In genomic region chr9:110254500-110254899, GRCh38 we compare ENCODE assay signal across 9 cellular contexts. TPM values are rescaled to one million over a fixed set of nuclear protein-coding genes. Genes with fewer than 3 reads are reported as not detected.
A peak's percentile ranks its signal among the peaks of the same experiment; 100 is the strongest.
DNase-seq lines count a peak whose midpoint lies in the region; ATAC-seq and TF ChIP-seq lines count a peak whose summit lies in the region.
"Had no signal": no experiment of that assay in that cellular context is flagged by ENCODE, and none has a peak within 500 bp of the region (broad histone marks: within the 10 kb centered on the region; RNA-seq: fewer than 3 reads in every experiment).

No MANE protein-coding gene starts in this region.

- intact Hi-C loops in heart left ventricle (cut with DNase I) (no loop called here), Right ventricle myocardium superior (cut with DNase I) (no loop called here), uterus (cut with DNase I; ENCODE audit: low total_unique reads) (no loop called here)

- TF ChIP-seq POLR2A in heart left ventricle (IDR thresholded peaks at IDR 0.05) (no peak), uterus (IDR thresholded peaks at IDR 0.05) (no peak)

- H3K9me3 ChIP-seq in heart left ventricle = no peaks in the 10 kb centered on the region
- no peaks in the 10 kb centered on the region for H3K9me3 ChIP-seq in uterus

- H3K4me3 Mint-ChIP-seq in brain (peak overlapping the region; percentile 90 to 99 (median 93)), memory B cell (peak overlapping the region; percentile 99)

- peaks cover 62% of the 10 kb centered on the region for H3K4me1 Mint-ChIP-seq in brain
- peaks cover 22% of the 10 kb centered on the region for H3K4me1 Mint-ChIP-seq in memory B cell

- DNase-seq in heart left ventricle (no peak), Right ventricle myocardium superior (no peak), memory B cell (ENCODE audit: low spot score in 2 of 2) (no peak), uterus (no peak), NCI-H187 treated with DMSO at 0.1 percent for 48 hours (lab: John Stamatoyannopoulos, UW) (no peak), KBM-7 (no peak)
- DNase-seq: EL had no signal

- H3K27ac Mint-ChIP-seq in brain (peak overlapping the region; percentile 88 to 99 (median 96)), memory B cell (peak overlapping the region; percentile 95)

- peaks cover 8% of the 10 kb centered on the region for H3K27me3 Mint-ChIP-seq in brain
- no peaks in the 10 kb centered on the region for H3K27me3 Mint-ChIP-seq in memory B cell

- H3K4me3 ChIP-seq in heart left ventricle = peak overlapping the region in 7 of 12 donors; percentile 75 to 96 (median 90)
- peak overlapping the region in 1 of 2 donors; percentile 85 for H3K4me3 ChIP-seq in uterus

- H3K9me3 Mint-ChIP-seq in brain (peaks cover 0 to 3% (median 0%) of the 10 kb centered on the region in 5 experiments), memory B cell (no peaks in the 10 kb centered on the region)

- no peaks in the 10 kb centered on the region for H3K27me3 ChIP-seq in heart left ventricle
- no peaks in the 10 kb centered on the region for H3K27me3 ChIP-seq in uterus

- H3K36me3 Mint-ChIP-seq in brain (peaks cover 35% of the 10 kb centered on the region), memory B cell (peaks cover 3% of the 10 kb centered on the region)

- WGBS in heart left ventricle, 4 donors = 83 to 94% (median 90%) methylated on average over 2 of the region's 2 CpGs

- no peak for TF ChIP-seq CTCF in heart left ventricle (IDR thresholded peaks at IDR 0.05)
- no peak for TF ChIP-seq CTCF in brain (conservative IDR thresholded peaks at IDR 0.05)
- TF ChIP-seq CTCF in uterus (IDR thresholded peaks at IDR 0.05) = no peak

- ATAC-seq in heart left ventricle (no peak), Right ventricle myocardium superior (ENCODE audit: poor library complexity) (no peak), memory B cell (ENCODE audit: low read depth) (no peak), HG02885 (IDR thresholded peaks at IDR 0.05; ENCODE audit: poor library complexity, unreplicated experiment) (no peak)

- in situ Hi-C loops in KBM-7 (cut with MboI; ENCODE audit: low pct_unique_long_range_greater_than_20kb, low sequenced_read_pairs) = no loop called here

- H3K4me1 ChIP-seq in heart left ventricle (peaks cover 0 to 60% (median 10%) of the 10 kb centered on the region in 12 donors), uterus (peaks cover 0 to 3% of the 10 kb centered on the region in 2 donors)

- H3K27ac ChIP-seq in heart left ventricle = peak overlapping the region in 4 of 12 donors; percentile 50 to 95 (median 90)
- H3K27ac ChIP-seq in uterus = peak overlapping the region; percentile 90 to 93

- H3K36me3 ChIP-seq in heart left ventricle = peaks cover 0 to 17% (median 12%) of the 10 kb centered on the region in 9 donors
- H3K36me3 ChIP-seq in uterus = no peaks in the 10 kb centered on the region

RNA-seq across cellular contexts. Expression of gene TXN, which starts 1.8 kb away (rescaled TPM):
- total RNA-seq in heart left ventricle (100 to 1,000 TPM in 1 of 9 donors, 10 to 100 TPM in 8; 48.6 to 144 (median 66.6) TPM), Right ventricle myocardium superior (58.7 TPM), uterus (100 to 1,000 TPM in 3 of 4 donors, 10 to 100 TPM in 1; 97.6 to 295 (median 124) TPM)
- polyA plus RNA-seq in heart left ventricle (100 to 1,000 TPM in 1 of 2 donors, 10 to 100 TPM in 1; 91.8 to 173 TPM), brain (ENCODE audit: insufficient read depth, low read depth, low replicate concordance) (235 TPM)

RNA-seq across cellular contexts. Expression of gene C9orf152, which starts 46.5 kb away (rescaled TPM):
- total RNA-seq in heart left ventricle (not detected), Right ventricle myocardium superior (not detected), uterus (1 to 10 TPM in 1 of 4 donors, not detected in 3; 1.6 TPM)
- polyA plus RNA-seq in heart left ventricle (not detected), brain (ENCODE audit: insufficient read depth, low read depth, low replicate concordance) (0.27 TPM)
